ENCODE assay signal across 1 cellular context in genomic region chr2:101766871-101767739, GRCh38.
TF ChIP-seq lines count a peak whose summit lies in the region.

No MANE protein-coding gene starts in this region.

TF ChIP-seq in HepG2, 621 proteins besides CTCF, POLR2A, EP300 and RAD21 (continued from another document and continues in another):
- TF ChIP-seq POGK (CRISPR knock-in tag; conservative IDR thresholded peaks at IDR 0.05), result 0 out of 2 replicates have a peak, but pooled peaks have one; percentile 15
- no peak for TF ChIP-seq TOE1 (CRISPR knock-in tag; IDR thresholded peaks at IDR 0.05)
- TF ChIP-seq SKIL (CRISPR knock-in tag; IDR thresholded peaks at IDR 0.05; ENCODE audit: borderline replicate concordance), result no peak; the same call in 1 of the 2 replicates
- 0 out of 2 replicates have a peak, but pooled peaks have one; percentile 11 for TF ChIP-seq ZNF629 (CRISPR knock-in tag; conservative IDR thresholded peaks at IDR 0.05)
- TF ChIP-seq ZFX (CRISPR knock-in tag; IDR thresholded peaks at IDR 0.05; ENCODE audit: low read depth), result peak; percentile 33
- TF ChIP-seq ZNF570 (CRISPR knock-in tag; IDR thresholded peaks at IDR 0.05; ENCODE audit: borderline replicate concordance), result no peak
- 0 out of 2 replicates have a peak, but pooled peaks have one; percentile 40 for TF ChIP-seq RFXANK (CRISPR knock-in tag; IDR thresholded peaks at IDR 0.05)
- no peak for TF ChIP-seq JARID2 (CRISPR knock-in tag; IDR thresholded peaks at IDR 0.05; ENCODE audit: insufficient replicate concordance)
- TF ChIP-seq LBX2 (CRISPR knock-in tag; IDR thresholded peaks at IDR 0.05; ENCODE audit: borderline replicate concordance), result no peak
- peak; percentile 82 for TF ChIP-seq MED1 (CRISPR knock-in tag; IDR thresholded peaks at IDR 0.05)
- TF ChIP-seq HIC2 (CRISPR knock-in tag; IDR thresholded peaks at IDR 0.05; ENCODE audit: low read depth), result no peak
- peak; percentile 80 for TF ChIP-seq PHF21A (CRISPR knock-in tag; IDR thresholded peaks at IDR 0.05)
- no peak for TF ChIP-seq ZNF138 (CRISPR knock-in tag; IDR thresholded peaks at IDR 0.05; ENCODE audit: low read depth)
- TF ChIP-seq ATF6 (CRISPR knock-in tag; conservative IDR thresholded peaks at IDR 0.05), result 0 out of 2 replicates have a peak, but pooled peaks have one; percentile 78
- TF ChIP-seq ZNF816 (CRISPR knock-in tag; IDR thresholded peaks at IDR 0.05; ENCODE audit: borderline replicate concordance), result 0 out of 2 replicates have a peak, but pooled peaks have one; percentile 36
- no peak for TF ChIP-seq MAZ (IDR thresholded peaks at IDR 0.05; ENCODE audit: borderline replicate concordance, low read depth, low read length)
- no peak for TF ChIP-seq MAZ (CRISPR knock-in tag; IDR thresholded peaks at IDR 0.05; ENCODE audit: low read depth)
- TF ChIP-seq ZHX2 (IDR thresholded peaks at IDR 0.05; ENCODE audit: low read depth), result no peak
- no peak for TF ChIP-seq ZHX2 (CRISPR knock-in tag; IDR thresholded peaks at IDR 0.05; ENCODE audit: borderline replicate concordance)
- TF ChIP-seq HNF4G (IDR thresholded peaks at IDR 0.05; ENCODE audit: borderline replicate concordance, low read depth, low read length), result 0 out of 2 replicates have a peak, but pooled peaks have one; percentile 21
- no peak for TF ChIP-seq HNF4G (CRISPR knock-in tag; IDR thresholded peaks at IDR 0.05; ENCODE audit: borderline replicate concordance, low read depth)
- no peak for TF ChIP-seq RFX1 (IDR thresholded peaks at IDR 0.05)
- TF ChIP-seq NR2F6 (IDR thresholded peaks at IDR 0.05), result peak; percentile 72
- TF ChIP-seq NR2F6 (CRISPR knock-in tag; IDR thresholded peaks at IDR 0.05), result peak; percentile 67
- no peak for TF ChIP-seq TBL1XR1 (IDR thresholded peaks at IDR 0.05; ENCODE audit: borderline replicate concordance, low read length, partially characterized antibody)
- TF ChIP-seq ZNF512B (CRISPR knock-in tag; IDR thresholded peaks at IDR 0.05; ENCODE audit: borderline replicate concordance), result no peak
- TF ChIP-seq FOXA3 (CRISPR knock-in tag; IDR thresholded peaks at IDR 0.05), result peak; percentile 69
- no peak for TF ChIP-seq KMT2B (CRISPR knock-in tag; IDR thresholded peaks at IDR 0.05)
- TF ChIP-seq SRF (IDR thresholded peaks at IDR 0.05; ENCODE audit: low read depth, low read length), result 0 out of 2 replicates have a peak, but pooled peaks have one; percentile 34
- peak; percentile 52; the same call in 1 of the 2 replicates for TF ChIP-seq DMAP1 (CRISPR knock-in tag; IDR thresholded peaks at IDR 0.05)
- TF ChIP-seq ZNF17 (CRISPR knock-in tag; IDR thresholded peaks at IDR 0.05), result no peak
- TF ChIP-seq MTF1 (CRISPR knock-in tag; IDR thresholded peaks at IDR 0.05), result no peak
- TF ChIP-seq ELF1 (CRISPR knock-in tag; IDR thresholded peaks at IDR 0.05), result no peak
- TF ChIP-seq ZNF609 (CRISPR knock-in tag; IDR thresholded peaks at IDR 0.05; ENCODE audit: borderline replicate concordance), result peak; percentile 86; the same call in 1 of the 2 replicates
- TF ChIP-seq CENPBD1 (CRISPR knock-in tag; IDR thresholded peaks at IDR 0.05; ENCODE audit: borderline replicate concordance, low read depth), result no peak
